In genomic region chr2:9720352-9721093, GRCh38 we compare ENCODE assay signal across 16 cellular contexts.
DNase-seq lines count a peak whose midpoint lies in the region; ATAC-seq and TF ChIP-seq lines count a peak whose summit lies in the region.
"Had no signal": no experiment of that assay in that cellular context is flagged by ENCODE, and none has a peak within 500 bp of the region (broad histone marks: within the 10 kb centered on the region; RNA-seq: fewer than 3 reads in every experiment).

No MANE protein-coding gene starts in this region.

- H3K4me3 Mint-ChIP-seq in memory B cell: no peak overlapping the region
- H3K4me3 Mint-ChIP-seq in natural killer cell treated with Interleukin-12 subunit alpha and Interleukin-12 subunit beta and Interleukin-15 and Interleukin-18, amount 100 ng/mL, for 72 hours: no peak overlapping the region
- no peak overlapping the region for H3K4me3 Mint-ChIP-seq in effector memory CD8-positive, alpha-beta T cell

- H3K36me3 Mint-ChIP-seq in memory B cell: no peaks in the 10 kb centered on the region
- H3K36me3 Mint-ChIP-seq in natural killer cell treated with Interleukin-12 subunit alpha and Interleukin-12 subunit beta and Interleukin-15 and Interleukin-18, amount 100 ng/mL, for 72 hours: no peaks in the 10 kb centered on the region
- no peaks in the 10 kb centered on the region for H3K36me3 Mint-ChIP-seq in effector memory CD8-positive, alpha-beta T cell (ENCODE audit: insufficient read depth)

- H3K4me1 ChIP-seq in esophagus muscularis mucosa: no peaks in the 10 kb centered on the region
- H3K4me1 ChIP-seq: heart right ventricle, prostate gland had no signal

- no peaks in the 10 kb centered on the region for H3K9me3 ChIP-seq in esophagus muscularis mucosa
- H3K9me3 ChIP-seq: heart right ventricle, prostate gland had no signal

- H3K9me3 Mint-ChIP-seq in memory B cell: no peaks in the 10 kb centered on the region
- H3K9me3 Mint-ChIP-seq in natural killer cell treated with Interleukin-12 subunit alpha and Interleukin-12 subunit beta and Interleukin-15 and Interleukin-18, amount 100 ng/mL, for 72 hours: no peaks in the 10 kb centered on the region
- H3K9me3 Mint-ChIP-seq in effector memory CD8-positive, alpha-beta T cell: no peaks in the 10 kb centered on the region
- H3K9me3 Mint-ChIP-seq: activated T-helper 2 cell treated with anti-CD3 and anti-CD28 coated beads, Interferon-gamma antibody, Interleukin-2, Interleukin-4, amounts not matched to agents 10 μg/mL and 5 μg/mL and 100 μg/mL, durations not matched to agents 14 hours and 24 hours and 36 hours; HFFc6 had no signal

- H3K4me3 ChIP-seq in GM06990 (replicated peaks; ENCODE audit: low read depth, low read length) (no peak overlapping the region), esophagus muscularis mucosa (no peak overlapping the region)
- H3K4me3 ChIP-seq: coronary artery, heart right ventricle, prostate gland had no signal

- no peak for TF ChIP-seq POLR2A in esophagus muscularis mucosa (IDR thresholded peaks at IDR 0.05; ENCODE audit: low read depth)

- no peak overlapping the region for H3K27ac ChIP-seq in esophagus muscularis mucosa (replicated peaks in 1 of 4)
- H3K27ac ChIP-seq: coronary artery, heart right ventricle, HL-60, prostate gland had no signal

- TF ChIP-seq CTCF in GM06990 (IDR thresholded peaks at IDR 0.05; ENCODE audit: insufficient read depth, low read length, poor library complexity, severe bottlenecking) (no peak), esophagus muscularis mucosa (IDR thresholded peaks at IDR 0.05) (no peak)

- no peaks in the 10 kb centered on the region for H3K27me3 Mint-ChIP-seq in memory B cell
- no peaks in the 10 kb centered on the region for H3K27me3 Mint-ChIP-seq in natural killer cell treated with Interleukin-12 subunit alpha and Interleukin-12 subunit beta and Interleukin-15 and Interleukin-18, amount 100 ng/mL, for 72 hours
- H3K27me3 Mint-ChIP-seq in effector memory CD8-positive, alpha-beta T cell: no peaks in the 10 kb centered on the region

- H3K4me1 Mint-ChIP-seq in memory B cell: peaks cover 2% of the 10 kb centered on the region
- H3K4me1 Mint-ChIP-seq in natural killer cell treated with Interleukin-12 subunit alpha and Interleukin-12 subunit beta and Interleukin-15 and Interleukin-18, amount 100 ng/mL, for 72 hours (ENCODE audit: low read depth in 2 of 2): peaks cover 2 to 6% of the 10 kb centered on the region in 2 donors
- H3K4me1 Mint-ChIP-seq in effector memory CD8-positive, alpha-beta T cell (ENCODE audit: low read depth in 2 of 2): peaks cover 7 to 21% of the 10 kb centered on the region in 2 donors

- H3K27ac Mint-ChIP-seq in memory B cell: no peak overlapping the region
- H3K27ac Mint-ChIP-seq in natural killer cell treated with Interleukin-12 subunit alpha and Interleukin-12 subunit beta and Interleukin-15 and Interleukin-18, amount 100 ng/mL, for 72 hours: no peak overlapping the region
- H3K27ac Mint-ChIP-seq in effector memory CD8-positive, alpha-beta T cell: peak overlapping the region in 1 of 2 donors; percentile 62
- H3K27ac Mint-ChIP-seq: activated T-helper 2 cell treated with anti-CD3 and anti-CD28 coated beads, Interferon-gamma antibody, Interleukin-2, Interleukin-4, amounts not matched to agents 10 μg/mL and 5 μg/mL and 100 μg/mL, durations not matched to agents 14 hours and 24 hours and 36 hours; HFFc6 had no signal

- H3K36me3 ChIP-seq in GM06990 (ENCODE audit: control insufficient read depth, insufficient read depth, low read length) (no peaks in the 10 kb centered on the region), esophagus muscularis mucosa (no peaks in the 10 kb centered on the region)
- H3K36me3 ChIP-seq: heart right ventricle, prostate gland had no signal

- DNase-seq in GM06990 (ENCODE audit: extremely low read depth, insufficient read length) (peak; percentile 49), NCI-H1092 (lab: John Stamatoyannopoulos, UW) (peak; percentile 70), NCI-H526 (lab: John Stamatoyannopoulos, UW) (peak; percentile 95 to 96), memory B cell (ENCODE audit: low spot score in 2 of 2) (peak; percentile 18 to 30), GDM1 (lab: John Stamatoyannopoulos, UW) (no peak), esophagus muscularis mucosa (ENCODE audit: extremely low spot score) (no peak)
- no peak for DNase-seq in natural killer cell treated with Interleukin-12 subunit alpha and Interleukin-12 subunit beta and Interleukin-15 and Interleukin-18, amount 100 ng/mL, for 72 hours (ENCODE audit: low spot score)
- no peak for DNase-seq in effector memory CD8-positive, alpha-beta T cell
- DNase-seq: anterior cingulate cortex; heart right ventricle; HFFc6; stimulated activated CD4-positive, alpha-beta T cell treated with anti-CD3 and anti-CD28 coated beads, Interleukin-12 subunit alpha, Interleukin-12 subunit beta, amount 100 ng/mL, for 4 hours had no signal

- TF ChIP-seq EP300 in esophagus muscularis mucosa (IDR thresholded peaks at IDR 0.05): no peak

- intact Hi-C loops in esophagus muscularis mucosa (cut with DNase I): no loop called here

- H3K27me3 ChIP-seq in GM06990 (replicated peaks; ENCODE audit: control insufficient read depth, insufficient read depth, low read length) (no peaks in the 10 kb centered on the region), esophagus muscularis mucosa (no peaks in the 10 kb centered on the region)
- H3K27me3 ChIP-seq: heart right ventricle had no signal

- 93% methylated on average over 9 of the region's 9 CpGs for WGBS in esophagus muscularis mucosa

- peak; percentile 91 for ATAC-seq in memory B cell (ENCODE audit: low read depth)
- no peak for ATAC-seq in natural killer cell treated with Interleukin-12 subunit alpha and Interleukin-12 subunit beta and Interleukin-15 and Interleukin-18, amount 100 ng/mL, for 72 hours
- no peak for ATAC-seq in effector memory CD8-positive, alpha-beta T cell (replicated peaks)
- ATAC-seq: heart right ventricle had no signal

Comparison
In these comparisons a context has a peak if more than half of its experiments do, and no peak if none do; other contexts are left out.
1. DNase-seq: peak in GM06990 (single experiment), NCI-H1092 (single experiment), NCI-H526 (2 of 2) and memory B cell (2 of 2); none in natural killer cell treated with Interleukin-12 subunit alpha and Interleukin-12 subunit beta and Interleukin-15 and Interleukin-18, amount 100 ng/mL, for 72 hours (single experiment), effector memory CD8-positive, alpha-beta T cell (0 of 3), GDM1 (single experiment) and esophagus muscularis mucosa (single experiment).